ENCODE assay signal across 8 cellular contexts in genomic region chr5:113513384-113514262, GRCh38. TPM values are rescaled to one million over a fixed set of nuclear protein-coding genes. Genes with fewer than 3 reads are reported as not detected.
A peak's percentile ranks its signal among the peaks of the same experiment; 100 is the strongest.
DNase-seq lines count a peak whose midpoint lies in the region; ATAC-seq and TF ChIP-seq lines count a peak whose summit lies in the region.

Gene YTHDC2 (plus strand): TSS chr5:113513694. CDS start chr5:113513896, 202 bp downstream.

- ATAC-seq in HG02852 (IDR thresholded peaks at IDR 0.05; ENCODE audit: unreplicated experiment): peak; percentile 99
- ATAC-seq in T-helper 17 cell: peak; percentile 96

- peak in 1 of 2 donors; percentile 51 for TF ChIP-seq POLR2A in vagina (IDR thresholded peaks at IDR 0.05)

- peak; percentile 81 for DNase-seq in GM13977 (ENCODE audit: low spot score)
- peak; percentile 26 for DNase-seq in NCI-H1436 treated with DMSO at 0.1 percent for 48 hours (lab: John Stamatoyannopoulos, UW)
- peak; percentile 75 to 83 (median 78) for DNase-seq in T-helper 17 cell
- DNase-seq in right atrium auricular region (ENCODE audit: low spot score): peak; percentile 93
- DNase-seq in putamen (ENCODE audit: low spot score): peak; percentile 81
- DNase-seq in vagina (ENCODE audit: extremely low spot score in 2 of 2): no peak

- H3K27me3 Mint-ChIP-seq in T-helper 17 cell: peaks cover 17% of the 10 kb centered on the region

- intact Hi-C loops in vagina (cut with DNase I): no loop called here

- H3K4me3 ChIP-seq in right atrium auricular region (peak within 1 kb of the TSS; percentile 74 to 78), vagina (peak within 1 kb of the TSS; percentile 76 to 92)

- peak within 1 kb of the TSS; percentile 91 for H3K27ac Mint-ChIP-seq in T-helper 17 cell

- H3K9me3 ChIP-seq in T-helper 17 cell (ENCODE audit: control insufficient read depth, low read length, poor library complexity, severe bottlenecking) (no peaks in the 10 kb centered on the region), right atrium auricular region (no peaks in the 10 kb centered on the region), vagina (no peaks in the 10 kb centered on the region)

- peaks cover 24% of the 10 kb centered on the region for H3K4me1 Mint-ChIP-seq in T-helper 17 cell

- H3K27me3 ChIP-seq in right atrium auricular region: no peaks in the 10 kb centered on the region
- H3K27me3 ChIP-seq in vagina: no peaks in the 10 kb centered on the region

- H3K4me3 Mint-ChIP-seq in T-helper 17 cell: peak within 1 kb of the TSS; percentile 95

- H3K36me3 ChIP-seq in right atrium auricular region: no peaks in the 10 kb centered on the region
- peaks cover 0 to 7% of the 10 kb centered on the region in 2 donors for H3K36me3 ChIP-seq in vagina

- H3K36me3 Mint-ChIP-seq in T-helper 17 cell (ENCODE audit: low read depth): no peaks in the 10 kb centered on the region

- H3K27ac ChIP-seq in angular gyrus (ENCODE audit: low read depth, low read length) (peak within 1 kb of the TSS; percentile 86), right atrium auricular region (peak within 1 kb of the TSS; percentile 96), vagina (peak within 1 kb of the TSS; percentile 97)

- TF ChIP-seq CTCF in GM13977 (IDR thresholded peaks at IDR 0.05; ENCODE audit: extremely low read depth, insufficient read depth, missing control alignments): peak; percentile 37
- TF ChIP-seq CTCF in right atrium auricular region (IDR thresholded peaks at IDR 0.05): peak in 1 of 2 donors; percentile 47
- TF ChIP-seq CTCF in vagina (IDR thresholded peaks at IDR 0.05): no peak

- in situ Hi-C loops in GM13977 (cut with MboI; ENCODE audit: low pct_unique_long_range_greater_than_20kb, low sequenced_read_pairs, unreplicated experiment): loop anchor here (25.0 kb wide), 1 partner anchor 476 kb away; no protein-coding TSS in a partner anchor

- H3K4me1 ChIP-seq in right atrium auricular region: peaks cover 0 to 27% of the 10 kb centered on the region in 2 donors
- peaks cover 24% of the 10 kb centered on the region for H3K4me1 ChIP-seq in vagina

RNA-seq across cellular contexts. Expression of gene YTHDC2, which starts in this region (rescaled TPM):
- total RNA-seq in T-helper 17 cell (10 to 100 TPM; 42.5 to 46.9 TPM), right atrium auricular region (10 to 100 TPM in 1 of 2 donors, 1 to 10 TPM in 1; 7.8 to 12.1 TPM), vagina (31.4 TPM)

Comparison
In these comparisons a context has a peak if more than half of its experiments do, and no peak if none do; other contexts are left out.
1. DNase-seq: peak in GM13977 (single experiment), NCI-H1436 treated with DMSO at 0.1 percent for 48 hours (single experiment), T-helper 17 cell (3 of 3), right atrium auricular region (single experiment) and putamen (single experiment); none in vagina (0 of 2).
2. Peak in every context shown above with its lines, with median percentiles within 50 percentile points of each other: H3K27ac ChIP-seq.